8 cellular contexts compared by ENCODE assay signal in the genomic region with DNA sequence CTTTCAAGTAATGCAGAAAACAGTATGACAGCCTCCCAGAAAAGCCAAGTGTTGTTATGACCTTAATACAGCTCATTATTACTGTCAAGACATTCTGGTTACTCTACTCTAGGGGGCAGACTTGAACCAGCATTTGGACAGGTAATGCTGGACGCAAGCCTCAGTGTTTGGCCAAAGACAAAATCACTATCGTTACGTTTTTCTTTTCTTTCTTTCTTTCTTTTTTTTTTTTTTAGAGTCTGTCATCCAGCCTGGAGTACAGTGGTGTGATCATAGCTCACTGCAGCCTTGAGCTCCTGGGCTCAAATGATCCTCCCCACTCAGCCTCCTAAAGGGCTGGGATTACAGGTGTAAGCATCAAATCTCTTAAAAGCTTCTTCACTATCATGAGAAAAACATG. TPM values are rescaled to one million over a fixed set of nuclear protein-coding genes. Genes with fewer than 3 reads are reported as not detected.
A peak's percentile ranks its signal among the peaks of the same experiment; 100 is the strongest.
DNase-seq lines count a peak whose midpoint lies in the region; ATAC-seq and TF ChIP-seq lines count a peak whose summit lies in the region.

No MANE protein-coding gene starts in this region.

- peak; percentile 83 for ATAC-seq in activated CD8-positive, alpha-beta memory T cell treated with anti-CD3 and anti-CD28 coated beads, Interleukin-2, amount 10 ng/mL, durations not matched to agents 7 days and 5 days
- ATAC-seq in GM21515 (IDR thresholded peaks at IDR 0.05; ENCODE audit: unreplicated experiment), result peak; percentile 83
- peak; percentile 84 for ATAC-seq in HG03575 (IDR thresholded peaks at IDR 0.05; ENCODE audit: extremely low read depth, insufficient number of reproducible peaks, low FRiP score, unreplicated experiment)

- no peaks in the 10 kb centered on the region for H3K27me3 ChIP-seq in tibial artery

- H3K4me1 Mint-ChIP-seq in activated CD8-positive, alpha-beta memory T cell treated with anti-CD3 and anti-CD28 coated beads, Interleukin-2, amount 10 ng/mL, durations not matched to agents 7 days and 5 days, result peaks cover 16% of the 10 kb centered on the region

- intact Hi-C loops in tibial artery (cut with DNase I; ENCODE audit: low total_unique reads), result loop anchor here (5.0 to 10.0 kb wide), 2 partner anchors 124 to 148 kb away; no protein-coding TSS in a partner anchor

- H3K4me3 Mint-ChIP-seq in activated CD8-positive, alpha-beta memory T cell treated with anti-CD3 and anti-CD28 coated beads, Interleukin-2, amount 10 ng/mL, durations not matched to agents 7 days and 5 days, result no peak overlapping the region

- CTCF ChIA-PET in activated CD8-positive, alpha-beta memory T cell treated with anti-CD3 and anti-CD28 coated beads, Interleukin-2, amount 10 ng/mL, durations not matched to agents 7 days and 5 days (lab: Charles Lee), result interaction anchor here (0.6 to 2.8 kb wide), 36 partner anchors 11 to 919 kb away, joined by 3 to 73 read pairs (median 4); a partner anchor contains a TSS

- H3K4me3 ChIP-seq in cardiac fibroblast (replicated peaks in 1 of 2; ENCODE audit: low read depth in 2 of 2, low read length in 2 of 2) (no peak overlapping the region), tibial artery (no peak overlapping the region)

- no peaks in the 10 kb centered on the region for H3K4me1 ChIP-seq in tibial artery

- TF ChIP-seq CTCF in cardiac fibroblast (IDR thresholded peaks at IDR 0.05; ENCODE audit: low read depth, low read length) (peak; percentile 62), tibial artery (IDR thresholded peaks at IDR 0.05) (peak; percentile 60 to 80)

- no peaks in the 10 kb centered on the region for H3K9me3 Mint-ChIP-seq in activated CD8-positive, alpha-beta memory T cell treated with anti-CD3 and anti-CD28 coated beads, Interleukin-2, amount 10 ng/mL, durations not matched to agents 7 days and 5 days (ENCODE audit: low read depth)

- no peaks in the 10 kb centered on the region for H3K36me3 ChIP-seq in tibial artery

- no peak overlapping the region for H3K27ac Mint-ChIP-seq in activated CD8-positive, alpha-beta memory T cell treated with anti-CD3 and anti-CD28 coated beads, Interleukin-2, amount 10 ng/mL, durations not matched to agents 7 days and 5 days

- H3K27ac ChIP-seq in tibial artery, result no peak overlapping the region

- peaks cover 5% of the 10 kb centered on the region for H3K36me3 Mint-ChIP-seq in activated CD8-positive, alpha-beta memory T cell treated with anti-CD3 and anti-CD28 coated beads, Interleukin-2, amount 10 ng/mL, durations not matched to agents 7 days and 5 days

- DNase-seq in activated CD8-positive, alpha-beta memory T cell treated with anti-CD3 and anti-CD28 coated beads, Interleukin-2, amount 10 ng/mL, durations not matched to agents 7 days and 5 days, result no peak
- DNase-seq in activated CD8-positive, alpha-beta memory T cell treated with anti-CD3 and anti-CD28 coated beads, Interleukin-2, amount 50 U/mL, for 4 hours, result no peak
- DNase-seq in NCI-H774 (lab: John Stamatoyannopoulos, UW) (peak; percentile 58), cardiac fibroblast (ENCODE audit: low read depth in 2 of 2) (peak; percentile 86), kidney glomerular epithelial cell (lab: John Stamatoyannopoulos, UW) (peak; percentile 50), tibial artery (no peak)

- H3K27me3 Mint-ChIP-seq in activated CD8-positive, alpha-beta memory T cell treated with anti-CD3 and anti-CD28 coated beads, Interleukin-2, amount 10 ng/mL, durations not matched to agents 7 days and 5 days, result no peaks in the 10 kb centered on the region

- no peaks in the 10 kb centered on the region for H3K9me3 ChIP-seq in tibial artery

RNA-seq across cellular contexts. Expression of a gene that starts 29.4 kb away (rescaled TPM):
- under 1 TPM; 0.26 to 0.89 TPM for total RNA-seq in activated CD8-positive, alpha-beta memory T cell treated with anti-CD3 and anti-CD28 coated beads, Interleukin-2, amount 10 ng/mL, durations not matched to agents 7 days and 5 days

Comparison
In these comparisons a context has a peak if more than half of its experiments do, and no peak if none do; other contexts are left out.
1. DNase-seq: peak in NCI-H774 (single experiment), cardiac fibroblast (2 of 2) and kidney glomerular epithelial cell (single experiment); none in activated CD8-positive, alpha-beta memory T cell treated with anti-CD3 and anti-CD28 coated beads, Interleukin-2, amount 10 ng/mL, durations not matched to agents 7 days and 5 days (single experiment), activated CD8-positive, alpha-beta memory T cell treated with anti-CD3 and anti-CD28 coated beads, Interleukin-2, amount 50 U/mL, for 4 hours (single experiment) and tibial artery (0 of 2).
2. Peak in every context shown above with its lines, with median percentiles within 50 percentile points of each other: ATAC-seq.